ENCODE assay signal across 1 cellular context in genomic region chr6:35795453-35796071, GRCh38.
A peak's percentile ranks its signal among the peaks of the same experiment; 100 is the strongest.
TF ChIP-seq lines count a peak whose summit lies in the region.

No MANE protein-coding gene starts in this region.

TF ChIP-seq in HepG2, 621 proteins besides CTCF, POLR2A, EP300 and RAD21:
- TF ChIP-seq ZNF629 (CRISPR knock-in tag; conservative IDR thresholded peaks at IDR 0.05) (peak; percentile 48; the same call in 1 of the 2 replicates), CBX1 (IDR thresholded peaks at IDR 0.05; ENCODE audit: low read depth) (no peak), ZFP82 (CRISPR knock-in tag; IDR thresholded peaks at IDR 0.05; ENCODE audit: borderline replicate concordance) (no peak)
